In genomic region chr16:85607331-85607765, GRCh38 we compare ENCODE assay signal across 9 cellular contexts. TPM values are rescaled to one million over a fixed set of nuclear protein-coding genes. Genes with fewer than 3 reads are reported as not detected.
A peak's percentile ranks its signal among the peaks of the same experiment; 100 is the strongest.
DNase-seq lines count a peak whose midpoint lies in the region; ATAC-seq and TF ChIP-seq lines count a peak whose summit lies in the region.
"Had no signal": no experiment of that assay in that cellular context is flagged by ENCODE, and none has a peak within 500 bp of the region (broad histone marks: within the 10 kb centered on the region; RNA-seq: fewer than 3 reads in every experiment).

No MANE protein-coding gene starts in this region.

- H2AFZ ChIP-seq in IMR-90 (replicated peaks; ENCODE audit: low read length, poor library complexity): no peak overlapping the region

- no peak overlapping the region for H2BK20ac ChIP-seq in IMR-90 (ENCODE audit: low read depth, low read length)

- no peak for DNase-seq in CD4-positive, alpha-beta T cell
- no peak for DNase-seq in IMR-90
- DNase-seq in activated CD8-positive, alpha-beta T cell treated with anti-CD3 and anti-CD28 coated beads, Interleukin-2, amount 10 ng/mL, durations not matched to agents 7 days and 5 days: peak; percentile 38
- DNase-seq in mesothelial cell of epicardium (ENCODE audit: low spot score in 2 of 2, unreplicated experiment in 2 of 2): no peak
- DNase-seq in HT-29 (ENCODE audit: low spot score): no peak
- no peak for DNase-seq in GM03348 (ENCODE audit: low spot score)
- DNase-seq: EL had no signal

- 55% methylated on average over 4 of the region's 21 CpGs; no CpG with 5 or more reads in 1 of the 2 experiments for whole genome bisulfite sequencing in IMR-90 (ENCODE audit: extremely low coverage in 2 of 2, insufficient read length in 1 of 2), 2 experiments

- no TSS peak for BruUV-seq in IMR-90 (replicated peaks; lab: Mats Ljungman, UMichigan)

- H2AK9ac ChIP-seq in IMR-90 (replicated peaks; ENCODE audit: low read depth, low read length, poor library complexity): peak overlapping the region; percentile 4

- ATAC-seq in CD4-positive, alpha-beta T cell (ENCODE audit: poor library complexity): no peak
- no peak for ATAC-seq in IMR-90 (ENCODE audit: low read depth)
- no peak for ATAC-seq in activated CD8-positive, alpha-beta T cell treated with anti-CD3 and anti-CD28 coated beads, Interleukin-2, amount 10 ng/mL, durations not matched to agents 7 days and 5 days
- no peak for ATAC-seq in GM19035 (IDR thresholded peaks at IDR 0.05; ENCODE audit: unreplicated experiment)
- ATAC-seq in HG02973 (IDR thresholded peaks at IDR 0.05; ENCODE audit: unreplicated experiment): no peak

- H3K56ac ChIP-seq in IMR-90 (ENCODE audit: extremely low read depth, insufficient read depth, low read length): no peak overlapping the region

- no peak overlapping the region for H2BK15ac ChIP-seq in IMR-90 (ENCODE audit: low read depth, low read length)

- H3K4me3 ChIP-seq in IMR-90 (ENCODE audit: insufficient read depth, low read depth, low read length): no peak overlapping the region

- H3K27ac ChIP-seq in CD4-positive, alpha-beta T cell (ENCODE audit: low read depth, low read length): no peak overlapping the region
- no peak overlapping the region for H3K27ac ChIP-seq in IMR-90 (ENCODE audit: insufficient read depth, low read length)

- no peak for TF ChIP-seq RAD21 in IMR-90 (IDR thresholded peaks at IDR 0.05; ENCODE audit: low read length)

- no peak overlapping the region for H3K23ac ChIP-seq in IMR-90 (ENCODE audit: low read depth, low read length)

- H4K8ac ChIP-seq in IMR-90 (ENCODE audit: low read depth in 2 of 2, low read length in 2 of 2): no peak overlapping the region

- no peak overlapping the region for H4K91ac ChIP-seq in IMR-90 (ENCODE audit: insufficient read depth, low read depth, low read length)

- H3K36me3 Mint-ChIP-seq in CD4-positive, alpha-beta T cell (ENCODE audit: low read depth): no peaks in the 10 kb centered on the region
- H3K36me3 Mint-ChIP-seq in activated CD8-positive, alpha-beta T cell treated with anti-CD3 and anti-CD28 coated beads, Interleukin-2, amount 10 ng/mL, durations not matched to agents 7 days and 5 days (ENCODE audit: low read depth): no peaks in the 10 kb centered on the region
- no peaks in the 10 kb centered on the region for H3K36me3 Mint-ChIP-seq in mesothelial cell of epicardium

- no peak overlapping the region for H3K4me2 ChIP-seq in IMR-90 (ENCODE audit: low read depth, low read length)

- peaks cover 3% of the 10 kb centered on the region; the same call in 1 of the 2 replicates for H3K9me1 ChIP-seq in IMR-90 (ENCODE audit: insufficient read depth, low read length)

- H3K4me3 Mint-ChIP-seq in CD4-positive, alpha-beta T cell: peak overlapping the region; percentile 15
- H3K4me3 Mint-ChIP-seq in activated CD8-positive, alpha-beta T cell treated with anti-CD3 and anti-CD28 coated beads, Interleukin-2, amount 10 ng/mL, durations not matched to agents 7 days and 5 days: no peak overlapping the region
- H3K4me3 Mint-ChIP-seq in mesothelial cell of epicardium: peak overlapping the region; percentile 31

- H3K27me3 Mint-ChIP-seq in CD4-positive, alpha-beta T cell: peaks cover 6% of the 10 kb centered on the region
- H3K27me3 Mint-ChIP-seq in activated CD8-positive, alpha-beta T cell treated with anti-CD3 and anti-CD28 coated beads, Interleukin-2, amount 10 ng/mL, durations not matched to agents 7 days and 5 days (ENCODE audit: low read depth): no peaks in the 10 kb centered on the region
- no peaks in the 10 kb centered on the region for H3K27me3 Mint-ChIP-seq in mesothelial cell of epicardium (ENCODE audit: low read depth)

- peaks cover 16 to 55% of the 10 kb centered on the region in 2 experiments; a peak in 3 of 4 replicates for H3K79me1 ChIP-seq in IMR-90 (ENCODE audit: low read depth in 1 of 2, low read length in 2 of 2)

- no peak for TF ChIP-seq POLR2A in IMR-90 (IDR thresholded peaks at IDR 0.05; ENCODE audit: low read depth, low read length)

- H3K27me3 ChIP-seq in CD4-positive, alpha-beta T cell (ENCODE audit: control insufficient read depth, insufficient read depth, low read length): no peaks in the 10 kb centered on the region
- no peaks in the 10 kb centered on the region for H3K27me3 ChIP-seq in IMR-90 (ENCODE audit: control insufficient read depth, insufficient read depth, low read length)

- no peak overlapping the region for H2BK5ac ChIP-seq in IMR-90 (ENCODE audit: low read depth, low read length, poor library complexity, severe bottlenecking)

- no peak overlapping the region for H3K4ac ChIP-seq in IMR-90 (ENCODE audit: low read depth, low read length)

- in situ Hi-C loops in IMR-90 (cut with MboI; ENCODE audit: low sequenced_read_pairs): no loop called here

- intact Hi-C loops in CD4-positive, alpha-beta T cell (cut with DNase I, micrococcal nuclease): no loop called here
- intact Hi-C loops in IMR-90 (cut with micrococcal nuclease): no loop called here

- H3K4me1 ChIP-seq in IMR-90 (ENCODE audit: control insufficient read depth, insufficient read depth, low read length): peaks cover 11% of the 10 kb centered on the region

- H3K9me3 Mint-ChIP-seq in CD4-positive, alpha-beta T cell: no peaks in the 10 kb centered on the region
- no peaks in the 10 kb centered on the region for H3K9me3 Mint-ChIP-seq in activated CD8-positive, alpha-beta T cell treated with anti-CD3 and anti-CD28 coated beads, Interleukin-2, amount 10 ng/mL, durations not matched to agents 7 days and 5 days (ENCODE audit: insufficient read depth)
- H3K9me3 Mint-ChIP-seq in mesothelial cell of epicardium: no peaks in the 10 kb centered on the region

- H2AK5ac ChIP-seq in IMR-90 (ENCODE audit: low read depth, low read length): no peak overlapping the region

- H3K9ac ChIP-seq in IMR-90 (ENCODE audit: low read depth, low read length): no peak overlapping the region

- no peak overlapping the region for H3K27ac Mint-ChIP-seq in CD4-positive, alpha-beta T cell
- no peak overlapping the region for H3K27ac Mint-ChIP-seq in activated CD8-positive, alpha-beta T cell treated with anti-CD3 and anti-CD28 coated beads, Interleukin-2, amount 10 ng/mL, durations not matched to agents 7 days and 5 days
- peak overlapping the region; percentile 77 for H3K27ac Mint-ChIP-seq in mesothelial cell of epicardium

- H4K20me1 ChIP-seq in IMR-90 (ENCODE audit: insufficient read depth, low read length): peaks cover 75% of the 10 kb centered on the region

- H3K36me3 ChIP-seq in IMR-90 (ENCODE audit: control insufficient read depth, insufficient read depth, low read length): no peaks in the 10 kb centered on the region

- no peak overlapping the region for H4K5ac ChIP-seq in IMR-90 (ENCODE audit: low read depth, low read length)

- dilution Hi-C loops in IMR-90 (cut with HindIII; ENCODE audit: low sequenced_read_pairs, unreplicated experiment): no loop called here

- TF ChIP-seq CTCF in CD4-positive, alpha-beta T cell (IDR thresholded peaks at IDR 0.05): no peak
- TF ChIP-seq CTCF in IMR-90 (conservative IDR thresholded peaks at IDR 0.05; ENCODE audit: low read depth, low read length) (no peak), mesothelial cell of epicardium (IDR thresholded peaks at IDR 0.05; ENCODE audit: unreplicated experiment) (no peak)

- H3K4me1 Mint-ChIP-seq in CD4-positive, alpha-beta T cell (ENCODE audit: low read depth): peaks cover 7% of the 10 kb centered on the region
- peaks cover 43% of the 10 kb centered on the region for H3K4me1 Mint-ChIP-seq in activated CD8-positive, alpha-beta T cell treated with anti-CD3 and anti-CD28 coated beads, Interleukin-2, amount 10 ng/mL, durations not matched to agents 7 days and 5 days (ENCODE audit: low read depth)
- H3K4me1 Mint-ChIP-seq in mesothelial cell of epicardium: peaks cover 63% of the 10 kb centered on the region

- H3K9me3 ChIP-seq in CD4-positive, alpha-beta T cell (ENCODE audit: control insufficient read depth, low read length): no peaks in the 10 kb centered on the region
- no peaks in the 10 kb centered on the region for H3K9me3 ChIP-seq in IMR-90 (ENCODE audit: control insufficient read depth, insufficient read depth, low read length)

- POLR2A ChIA-PET in CD4-positive, alpha-beta T cell (lab: Charles Lee): interaction anchor here (1.2 kb wide), 1 partner anchor 50 kb away, joined by 3 read pairs; no protein-coding TSS in a partner anchor
- POLR2A ChIA-PET in IMR-90 (lab: Charles Lee; ENCODE audit: unreplicated experiment): no interaction called here
- POLR2A ChIA-PET in activated CD8-positive, alpha-beta T cell treated with anti-CD3 and anti-CD28 coated beads, Interleukin-2, amount 10 ng/mL, durations not matched to agents 7 days and 5 days (lab: Charles Lee): no interaction called here

- CTCF ChIA-PET in CD4-positive, alpha-beta T cell (lab: Charles Lee): no interaction called here
- CTCF ChIA-PET in IMR-90 (lab: Yijun Ruan, JAX): interaction anchor here (2.3 kb wide), 1 partner anchor 9 kb away, joined by 8 read pairs; no protein-coding TSS in a partner anchor
- CTCF ChIA-PET in activated CD8-positive, alpha-beta T cell treated with anti-CD3 and anti-CD28 coated beads, Interleukin-2, amount 10 ng/mL, durations not matched to agents 7 days and 5 days (lab: Charles Lee): interaction anchor here (0.8 to 1.9 kb wide), 7 partner anchors 9 to 191 kb away, joined by 3 to 15 read pairs (median 4); no protein-coding TSS in a partner anchor

- H3K18ac ChIP-seq in IMR-90 (ENCODE audit: low read depth, low read length): no peak overlapping the region

- H3K14ac ChIP-seq in IMR-90 (replicated peaks; ENCODE audit: low read depth, low read length): no peak overlapping the region

- no peak overlapping the region for H2BK120ac ChIP-seq in IMR-90 (ENCODE audit: low read depth, low read length)

TF ChIP-seq in IMR-90, 13 proteins besides CTCF, POLR2A, EP300 and RAD21 (continues in another document):
- TF ChIP-seq MAZ (IDR thresholded peaks at IDR 0.05; ENCODE audit: borderline replicate concordance, low read depth, low read length) (no peak), FOS (IDR thresholded peaks at IDR 0.05; ENCODE audit: low read depth, low read length) (no peak), RFX5 (IDR thresholded peaks at IDR 0.05; ENCODE audit: low read depth, low read length) (no peak), CHD1 (IDR thresholded peaks at IDR 0.05; ENCODE audit: low read depth, low read length) (no peak), CEBPB (IDR thresholded peaks at IDR 0.05; ENCODE audit: low read depth, low read length) (no peak)

RNA-seq across cellular contexts. Expression of gene GSE1, which starts 5.8 kb away (rescaled TPM):
- total RNA-seq in CD4-positive, alpha-beta T cell: 10 to 100 TPM; 11.7 to 13.7 TPM
- total RNA-seq in IMR-90 (2012; rRNA removed) (9.4 and 14.9 TPM in 2 replicates), mesothelial cell of epicardium (193 to 218 TPM (median 208 TPM) in 3 replicates)
- polyA plus RNA-seq in IMR-90 (2012; rRNA removed): 25.5 and 30.8 TPM in 2 replicates
- 17.0 and 25.6 TPM in 2 replicates for polyA plus RNA-seq in IMR-90 (2012; cell fraction: cytosol; rRNA removed)
- 79.5 and 93.9 TPM in 2 replicates for polyA plus RNA-seq in IMR-90 (2012; cell fraction: nucleus; rRNA removed; ENCODE audit: low replicate concordance)
- 10 to 100 TPM; 48.9 to 51.4 TPM for total RNA-seq in activated CD8-positive, alpha-beta T cell treated with anti-CD3 and anti-CD28 coated beads, Interleukin-2, amount 10 ng/mL, durations not matched to agents 7 days and 5 days
- total RNA-seq in HT-29 (2014; rRNA removed; shearing (Covaris generic)): 81.1 and 84.7 TPM in 2 replicates
